ENCODE assay signal across 8 cellular contexts in genomic region chr1:66752000-66752592, GRCh38. TPM values are rescaled to one million over a fixed set of nuclear protein-coding genes. Genes with fewer than 3 reads are reported as not detected.
DNase-seq lines count a peak whose midpoint lies in the region; ATAC-seq, FAIRE-seq and TF ChIP-seq lines count a peak whose summit lies in the region.

A gene with protein sequence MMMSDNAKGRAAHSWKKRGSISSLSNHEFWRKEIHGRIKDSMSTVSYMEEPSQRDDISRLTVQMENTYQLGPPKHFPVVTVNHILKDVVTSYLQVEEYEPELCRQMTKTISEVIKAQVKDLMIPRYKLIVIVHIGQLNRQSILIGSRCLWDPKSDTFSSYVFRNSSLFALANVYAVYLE (plus strand): TSS chr1:66752459. CDS start chr1:66754659, 2,200 bp downstream.

- peak within 1 kb of the TSS in 5 of 7 donors; percentile 18 to 62 (median 24) for H3K4me3 Mint-ChIP-seq in CD8-positive, alpha-beta memory T cell

- H3K36me3 Mint-ChIP-seq in CD8-positive, alpha-beta memory T cell, result peaks cover 0 to 3% (median 0%) of the 10 kb centered on the region in 3 donors

- TF ChIP-seq CTCF in HL-60 (IDR thresholded peaks at IDR 0.05; ENCODE audit: insufficient read depth, low read length), result no peak
- no peak for TF ChIP-seq CTCF in K562 (IDR thresholded peaks at IDR 0.05 in 2 of 3, conservative IDR thresholded peaks at IDR 0.05 in 1 of 3; ENCODE audit: insufficient read depth in 2 of 3, low read depth in 1 of 3, low read length in 3 of 3)
- peak; percentile 25 for TF ChIP-seq CTCF in retinal pigment epithelial cell (conservative IDR thresholded peaks at IDR 0.05; ENCODE audit: low read depth, low read length)

- H3K9me3 ChIP-seq in CD8-positive, alpha-beta memory T cell (ENCODE audit: low read length), result no peaks in the 10 kb centered on the region
- H3K9me3 ChIP-seq in K562 (replicated peaks; ENCODE audit: control insufficient read depth, insufficient read depth, low read depth, low read length), result 0 out of 2 replicates have a peak, but pooled peaks cover 2% of the 10 kb centered on the region

- H3K9ac ChIP-seq in K562 (ENCODE audit: insufficient read depth in 1 of 2, low read depth in 2 of 2, low read length in 2 of 2), result no peak within 1 kb of the TSS

- TF ChIP-seq EP300 in K562 (IDR thresholded peaks at IDR 0.05; ENCODE audit: low read length), result no peak

- ATAC-seq in K562, result no peak
- ATAC-seq in GM21360 (IDR thresholded peaks at IDR 0.05; ENCODE audit: unreplicated experiment), result no peak

- no peaks in the 10 kb centered on the region for H3K4me1 ChIP-seq in CD8-positive, alpha-beta memory T cell (ENCODE audit: insufficient read depth, low read length)
- H3K4me1 ChIP-seq in K562 (replicated peaks in 1 of 2; ENCODE audit: control insufficient read depth in 2 of 2, insufficient read depth in 2 of 2, low read length in 2 of 2), result peaks cover 8% of the 10 kb centered on the region in 2 experiments; a peak in 3 of 5 replicates

- H3K27ac Mint-ChIP-seq in CD8-positive, alpha-beta memory T cell, result peak within 1 kb of the TSS in 2 of 8 donors; percentile 26 to 72

- intact Hi-C loops in K562 (cut with micrococcal nuclease), result no loop called here

- no peak for TF ChIP-seq POLR2A in K562 (conservative IDR thresholded peaks at IDR 0.05)

- BruUV-seq in K562 (replicated peaks; lab: Mats Ljungman, UMichigan), result no TSS peak

- TF ChIP-seq RAD21 in K562 (CRISPR knock-in tag; conservative IDR thresholded peaks at IDR 0.05 in 1 of 2, IDR thresholded peaks at IDR 0.05 in 1 of 2), result no peak

- H4K20me1 ChIP-seq in K562 (replicated peaks; ENCODE audit: control insufficient read depth, insufficient read depth, low read length), result no peaks in the 10 kb centered on the region

- H3K4me1 Mint-ChIP-seq in CD8-positive, alpha-beta memory T cell, result peaks cover 8 to 14% (median 14%) of the 10 kb centered on the region in 3 donors

- 80% methylated on average over 12 of the region's 35 CpGs for WGBS in K562 (ENCODE audit: insufficient coverage, low coverage, missing lambda C conversion rate)

- no peak within 1 kb of the TSS for H3K4me3 ChIP-seq in CD8-positive, alpha-beta memory T cell (ENCODE audit: low read length)
- H3K4me3 ChIP-seq in HL-60 (replicated peaks; ENCODE audit: insufficient read depth, low read length) (peak within 1 kb of the TSS; percentile 37), K562 (no peak within 1 kb of the TSS), iPS-11a (ENCODE audit: low read depth, low read length) (peak within 1 kb of the TSS; percentile 38), retinal pigment epithelial cell (ENCODE audit: low read length) (peak within 1 kb of the TSS; percentile 50)

- no peak for DNase-seq in CD8-positive, alpha-beta memory T cell
- DNase-seq in HL-60 (ENCODE audit: low read depth in 1 of 2, low spot score in 1 of 2) (peak; percentile 9 to 20), K562 (ENCODE audit: extremely low read depth in 1 of 4, low spot score in 3 of 4) (no peak), retinal pigment epithelial cell (ENCODE audit: low read depth) (no peak), DMS79 treated with DMSO at 0.1 percent for 48 hours (lab: John Stamatoyannopoulos, UW) (no peak), NCI-H1105 treated with DMSO at 0.1 percent for 48 hours (lab: John Stamatoyannopoulos, UW) (no peak)

- POLR2A ChIA-PET in CD8-positive, alpha-beta memory T cell (lab: Charles Lee), result no interaction called here
- POLR2A ChIA-PET in K562 (lab: Yijun Ruan, JAX), result no interaction called here

- no peak within 1 kb of the TSS for H3K4me2 ChIP-seq in K562 (ENCODE audit: insufficient read depth, low read length)

- H3K9me1 ChIP-seq in K562 (ENCODE audit: control insufficient read depth, insufficient read depth, low read length), result no peaks in the 10 kb centered on the region

- no peaks in the 10 kb centered on the region for H3K36me3 ChIP-seq in CD8-positive, alpha-beta memory T cell (ENCODE audit: insufficient read depth, low read length)
- no peaks in the 10 kb centered on the region for H3K36me3 ChIP-seq in K562 (ENCODE audit: control insufficient read depth, insufficient read depth, low read length)

- no peaks in the 10 kb centered on the region for H3K79me2 ChIP-seq in K562 (ENCODE audit: control insufficient read depth, insufficient read depth, low read length)

- H2AFZ ChIP-seq in K562 (ENCODE audit: low read depth, low read length), result no peak within 1 kb of the TSS

- CTCF ChIA-PET in CD8-positive, alpha-beta memory T cell (lab: Charles Lee), result interaction anchor here (0.6 kb wide), 1 partner anchor 14 kb away, joined by 3 read pairs; no protein-coding TSS in a partner anchor
- CTCF ChIA-PET in K562 (lab: Yijun Ruan, JAX; ENCODE audit: low intra/inter-chr PET ratio), result no interaction called here

- in situ Hi-C loops in K562 (cut with MboI), result no loop called here

- H3K27ac ChIP-seq in CD8-positive, alpha-beta memory T cell (ENCODE audit: low read depth, low read length), result no peak within 1 kb of the TSS
- H3K27ac ChIP-seq in HL-60 (replicated peaks) (no peak within 1 kb of the TSS), K562 (ENCODE audit: extremely low read depth, low read depth, low read length) (no peak within 1 kb of the TSS)

- peaks cover 20 to 69% of the 10 kb centered on the region in 2 donors for H3K27me3 Mint-ChIP-seq in CD8-positive, alpha-beta memory T cell

- no peaks in the 10 kb centered on the region for H3K9me3 Mint-ChIP-seq in CD8-positive, alpha-beta memory T cell

- no peak for FAIRE-seq in K562 (lab: Jason Lieb, UNC)

- H3K27me3 ChIP-seq in CD8-positive, alpha-beta memory T cell (ENCODE audit: insufficient read depth, low read length, poor library complexity, severe bottlenecking), result peaks cover 17% of the 10 kb centered on the region
- H3K27me3 ChIP-seq in HL-60 (ENCODE audit: insufficient read depth, poor library complexity, severe bottlenecking) (peaks cover 32% of the 10 kb centered on the region), K562 (ENCODE audit: control insufficient read depth in 2 of 2, insufficient read depth in 2 of 2, low read length in 2 of 2) (no peaks in the 10 kb centered on the region)

TF ChIP-seq in K562, 482 proteins besides CTCF, POLR2A, EP300 and RAD21:
- TF ChIP-seq CREBBP (IDR thresholded peaks at IDR 0.05; ENCODE audit: low read depth, low read length), result no peak
- TF ChIP-seq, protein P1, sequence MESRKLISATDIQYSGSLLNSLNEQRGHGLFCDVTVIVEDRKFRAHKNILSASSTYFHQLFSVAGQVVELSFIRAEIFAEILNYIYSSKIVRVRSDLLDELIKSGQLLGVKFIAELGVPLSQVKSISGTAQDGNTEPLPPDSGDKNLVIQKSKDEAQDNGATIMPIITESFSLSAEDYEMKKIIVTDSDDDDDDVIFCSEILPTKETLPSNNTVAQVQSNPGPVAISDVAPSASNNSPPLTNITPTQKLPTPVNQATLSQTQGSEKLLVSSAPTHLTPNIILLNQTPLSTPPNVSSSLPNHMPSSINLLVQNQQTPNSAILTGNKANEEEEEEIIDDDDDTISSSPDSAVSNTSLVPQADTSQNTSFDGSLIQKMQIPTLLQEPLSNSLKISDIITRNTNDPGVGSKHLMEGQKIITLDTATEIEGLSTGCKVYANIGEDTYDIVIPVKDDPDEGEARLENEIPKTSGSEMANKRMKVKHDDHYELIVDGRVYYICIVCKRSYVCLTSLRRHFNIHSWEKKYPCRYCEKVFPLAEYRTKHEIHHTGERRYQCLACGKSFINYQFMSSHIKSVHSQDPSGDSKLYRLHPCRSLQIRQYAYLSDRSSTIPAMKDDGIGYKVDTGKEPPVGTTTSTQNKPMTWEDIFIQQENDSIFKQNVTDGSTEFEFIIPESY (CRISPR knock-in tag; IDR thresholded peaks at IDR 0.05), result peak; percentile 72

RNA-seq across cellular contexts. Expression of the gene that starts here (rescaled TPM):
- total RNA-seq in CD8-positive, alpha-beta memory T cell, result not detected
- polyA plus RNA-seq in CD8-positive, alpha-beta memory T cell, result not detected
- not detected in 2 replicates for total RNA-seq in K562 (2011; cell fraction: chromatin; rRNA removed; ENCODE audit: low replicate concordance)
- total RNA-seq in K562 (2011; cell fraction: nucleolus; rRNA removed), result not detected in 2 replicates
- total RNA-seq in K562 (2011; cell fraction: nucleoplasm; rRNA removed), result not detected in 2 replicates
- total RNA-seq in K562 (2014; rRNA removed), result not detected in 2 replicates
- not detected in 2 replicates for total RNA-seq in K562 (2014; rRNA removed; fragmentation: Illumina TruSeq; extraction: Trizol)
- not detected in 2 replicates for total RNA-seq in K562 (2015; rRNA removed; fragmentation: Illumina TruSeq; extraction: Trizol)
- not detected in 2 replicates for total RNA-seq in K562 (2021)
- polyA plus RNA-seq in K562 (2011; rRNA removed), result not detected in 2 replicates
- not detected in 2 replicates for polyA plus RNA-seq in K562 (2011; cell fraction: cytosol; rRNA removed)
- not detected in 2 replicates for polyA plus RNA-seq in K562 (2011; cell fraction: nucleus; rRNA removed)
- polyA plus RNA-seq in K562 (2012), result not detected in 2 replicates
- not detected in 2 replicates for polyA plus RNA-seq in K562 (2014; fragmentation: Illumina TruSeq; extraction: Trizol)
- not detected for polyA plus RNA-seq in K562 (2014; fragmentation: Nextera tagmentation; extraction: Ambion mirVana)
- not detected in 2 replicates for polyA plus RNA-seq in K562 (2014; rRNA removed)
- not detected in 2 replicates for polyA minus RNA-seq in K562 (2011; rRNA and poly(A)+ RNA removed)
- polyA minus RNA-seq in K562 (2011; cell fraction: cytosol; rRNA and poly(A)+ RNA removed), result not detected in 2 replicates
- not detected in 2 replicates for polyA minus RNA-seq in K562 (2011; cell fraction: nucleus; rRNA and poly(A)+ RNA removed)

Comparison
In these comparisons a context has a peak if more than half of its experiments do, and no peak if none do; other contexts are left out.
1. DNase-seq: peak in HL-60 (2 of 2); none in CD8-positive, alpha-beta memory T cell (0 of 5), K562 (0 of 4), retinal pigment epithelial cell (single experiment), DMS79 treated with DMSO at 0.1 percent for 48 hours (single experiment) and NCI-H1105 treated with DMSO at 0.1 percent for 48 hours (single experiment).
2. H3K4me3 ChIP-seq: peak in HL-60 (single experiment), iPS-11a (single experiment) and retinal pigment epithelial cell (single experiment); none in CD8-positive, alpha-beta memory T cell (single experiment) and K562 (single experiment).